Comparison of ENCODE assay signal across 14 cellular contexts in the genomic region with DNA sequence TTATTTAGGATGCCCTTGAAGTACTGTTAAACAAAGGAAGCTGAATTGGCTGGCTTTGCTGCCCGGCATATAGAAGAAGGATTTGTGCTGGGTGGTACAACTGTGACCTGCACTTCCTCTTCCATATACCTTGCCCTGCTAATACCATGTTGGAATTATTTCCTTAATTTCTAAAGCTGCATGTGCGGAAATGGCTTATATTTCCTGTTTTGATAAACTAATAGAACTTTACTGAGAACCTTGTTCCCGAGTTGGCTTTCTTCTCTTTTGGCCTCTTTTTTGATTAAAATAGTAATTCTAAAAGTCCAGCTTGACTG. TPM values are rescaled to one million over a fixed set of nuclear protein-coding genes. Genes with fewer than 3 reads are reported as not detected.
A peak's percentile ranks its signal among the peaks of the same experiment; 100 is the strongest.
DNase-seq lines count a peak whose midpoint lies in the region; ATAC-seq and TF ChIP-seq lines count a peak whose summit lies in the region.
"Had no signal": no experiment of that assay in that cellular context is flagged by ENCODE, and none has a peak within 500 bp of the region (broad histone marks: within the 10 kb centered on the region; RNA-seq: fewer than 3 reads in every experiment).

No MANE protein-coding gene starts in this region.

- DNase-seq in right atrium auricular region (ENCODE audit: low spot score) (no peak), cardiac septum (ENCODE audit: low spot score) (no peak), esophagus muscularis mucosa (ENCODE audit: extremely low spot score) (no peak), NCI-H2171 (lab: John Stamatoyannopoulos, UW) (no peak), ureter (ENCODE audit: low spot score) (no peak)
- no peak for DNase-seq in stimulated activated CD4-positive, alpha-beta T cell treated with anti-CD3 and anti-CD28 coated beads, Interleukin-4, amount 100 ng/mL, for 24 hours
- DNase-seq: activated CD4-positive, alpha-beta memory T cell treated with anti-CD3 and anti-CD28 coated beads, Interleukin-2, amount 10 ng/mL, durations not matched to agents 7 days and 5 days; activated T-cell treated with anti-CD3 and anti-CD28 coated beads, Interleukin-2, amount 50 U/mL, for 72 hours; CD8-positive, alpha-beta memory T cell; NCI-H1092; small intestine; stimulated activated naive CD4-positive, alpha-beta T cell had no signal

- intact Hi-C loops in cardiac septum (cut with DNase I) (loop anchor here (5.0 kb wide), 1 partner anchor 36 kb away; no protein-coding TSS in a partner anchor), esophagus muscularis mucosa (cut with DNase I) (loop anchor here (5.0 kb wide), 1 partner anchor 49 kb away; no protein-coding TSS in a partner anchor)

- H3K27ac ChIP-seq in right atrium auricular region = peak overlapping the region; percentile 72 to 74
- peak overlapping the region; percentile 91 to 98 (median 92) for H3K27ac ChIP-seq in esophagus muscularis mucosa (replicated peaks in 1 of 4)
- peak overlapping the region; percentile 74 for H3K27ac ChIP-seq in rectal smooth muscle tissue (ENCODE audit: low read depth, low read length)

- H3K27me3 ChIP-seq in right atrium auricular region = no peaks in the 10 kb centered on the region
- H3K27me3 ChIP-seq in esophagus muscularis mucosa = no peaks in the 10 kb centered on the region
- no peaks in the 10 kb centered on the region for H3K27me3 ChIP-seq in rectal smooth muscle tissue (ENCODE audit: control insufficient read depth, insufficient read depth, low read length)

- no peak for TF ChIP-seq EP300 in esophagus muscularis mucosa (IDR thresholded peaks at IDR 0.05)

- TF ChIP-seq CTCF in right atrium auricular region (IDR thresholded peaks at IDR 0.05) (no peak), esophagus muscularis mucosa (IDR thresholded peaks at IDR 0.05) (no peak)

- ATAC-seq in activated CD4-positive, CD25-positive, alpha-beta regulatory T cell treated with anti-CD3 and anti-CD28 coated beads, Interleukin-2, amount 50 U/mL, for 24 hours = no peak
- ATAC-seq: activated T-cell treated with anti-CD3 and anti-CD28 coated beads, Interleukin-2, amount 50 U/mL, for 72 hours had no signal

- H3K4me3 ChIP-seq in right atrium auricular region (no peak overlapping the region), esophagus muscularis mucosa (no peak overlapping the region), rectal smooth muscle tissue (ENCODE audit: low read length) (no peak overlapping the region)

- no peak for TF ChIP-seq POLR2A in esophagus muscularis mucosa (IDR thresholded peaks at IDR 0.05; ENCODE audit: low read depth)

- no peaks in the 10 kb centered on the region for H3K9me3 ChIP-seq in right atrium auricular region
- no peaks in the 10 kb centered on the region for H3K9me3 ChIP-seq in esophagus muscularis mucosa

- H3K36me3 ChIP-seq in right atrium auricular region = no peaks in the 10 kb centered on the region
- H3K36me3 ChIP-seq in esophagus muscularis mucosa = no peaks in the 10 kb centered on the region
- no peaks in the 10 kb centered on the region for H3K36me3 ChIP-seq in rectal smooth muscle tissue (ENCODE audit: control insufficient read depth, insufficient read depth, low read length)

- H3K9ac ChIP-seq in rectal smooth muscle tissue (ENCODE audit: low read length) = no peak overlapping the region

- H3K4me1 ChIP-seq in right atrium auricular region (peaks cover 0 to 70% of the 10 kb centered on the region in 2 donors), esophagus muscularis mucosa (peaks cover 56 to 98% (median 95%) of the 10 kb centered on the region in 4 donors), rectal smooth muscle tissue (ENCODE audit: control insufficient read depth, insufficient read depth, low read length) (peaks cover 35% of the 10 kb centered on the region)

- 66% methylated on average over 3 of the region's 3 CpGs for WGBS in esophagus muscularis mucosa

RNA-seq across cellular contexts. Expression of gene COL4A2, which starts 41.2 kb away (rescaled TPM):
- total RNA-seq in right atrium auricular region = 100 to 1,000 TPM; 141 to 153 TPM
- 165 TPM for total RNA-seq in cardiac septum
- total RNA-seq in esophagus muscularis mucosa = 100 to 1,000 TPM; 419 to 931 (median 555) TPM
- 227 TPM for total RNA-seq in ureter
- total RNA-seq: activated CD4-positive, alpha-beta memory T cell treated with anti-CD3 and anti-CD28 coated beads, Interleukin-2, amount 10 ng/mL, durations not matched to agents 7 days and 5 days; activated T-cell treated with anti-CD3 and anti-CD28 coated beads, Interleukin-2, amount 50 U/mL, for 72 hours; CD8-positive, alpha-beta memory T cell had no signal

RNA-seq across cellular contexts. Expression of gene COL4A1, which starts 41.3 kb away (rescaled TPM):
- total RNA-seq in right atrium auricular region (100 to 1,000 TPM; 140 to 201 TPM), cardiac septum (196 TPM), esophagus muscularis mucosa (100 to 1,000 TPM; 328 to 578 (median 405) TPM), ureter (144 TPM)
- total RNA-seq: activated CD4-positive, alpha-beta memory T cell treated with anti-CD3 and anti-CD28 coated beads, Interleukin-2, amount 10 ng/mL, durations not matched to agents 7 days and 5 days; CD8-positive, alpha-beta memory T cell had no signal
